ENCODE assay signal across 8 cellular contexts in genomic region chr4:15649914-15650545, GRCh38. TPM values are rescaled to one million over a fixed set of nuclear protein-coding genes. Genes with fewer than 3 reads are reported as not detected.
DNase-seq lines count a peak whose midpoint lies in the region; ATAC-seq and TF ChIP-seq lines count a peak whose summit lies in the region.

No MANE protein-coding gene starts in this region.

- peak overlapping the region; percentile 8 to 52 (median 41) for H3K4me3 Mint-ChIP-seq in CD4-positive, CD25-positive, alpha-beta regulatory T cell

- peaks cover 36 to 76% (median 61%) of the 10 kb centered on the region in 4 donors for H3K4me1 Mint-ChIP-seq in CD4-positive, CD25-positive, alpha-beta regulatory T cell

- peak overlapping the region; percentile 42 for H3K4me3 ChIP-seq in CD4-positive, CD25-positive, alpha-beta regulatory T cell (ENCODE audit: low read depth, low read length)
- peak overlapping the region; percentile 44 to 92 for H3K4me3 ChIP-seq in neutrophil (ENCODE audit: low read depth in 1 of 2, low read length in 1 of 2)

- H3K36me3 ChIP-seq in CD4-positive, CD25-positive, alpha-beta regulatory T cell (ENCODE audit: control insufficient read depth, insufficient read depth, low read length) = no peaks in the 10 kb centered on the region
- H3K36me3 ChIP-seq in neutrophil = peaks cover 43% of the 10 kb centered on the region

- peak overlapping the region in 1 of 3 donors; percentile 37 for H3K27ac Mint-ChIP-seq in CD4-positive, CD25-positive, alpha-beta regulatory T cell

- H3K27me3 ChIP-seq in CD4-positive, CD25-positive, alpha-beta regulatory T cell (ENCODE audit: control insufficient read depth, insufficient read depth, low read length) = no peaks in the 10 kb centered on the region
- no peaks in the 10 kb centered on the region for H3K27me3 ChIP-seq in neutrophil

- DNase-seq in CD4-positive, CD25-positive, alpha-beta regulatory T cell = peak; percentile 52 to 86 (median 80)
- DNase-seq in HT-29 (ENCODE audit: low spot score) = peak; percentile 77
- DNase-seq in NOMO-1 (lab: John Stamatoyannopoulos, UW; ENCODE audit: unreplicated experiment in 2 of 2) = peak; percentile 83 to 85
- DNase-seq in activated T-cell treated with anti-CD3 and anti-CD28 coated beads for 24 hours (ENCODE audit: low read depth) = peak; percentile 45
- peak; percentile 39 for DNase-seq in fibroblast of gingiva (ENCODE audit: low read depth)
- DNase-seq in ureter (ENCODE audit: low spot score) = peak; percentile 56

- ATAC-seq in CD4-positive, CD25-positive, alpha-beta regulatory T cell (ENCODE audit: low read depth in 2 of 2) = peak; percentile 65 to 77
- peak; percentile 52 for ATAC-seq in GM19395 (IDR thresholded peaks at IDR 0.05; ENCODE audit: unreplicated experiment)

- no peaks in the 10 kb centered on the region for H3K27me3 Mint-ChIP-seq in CD4-positive, CD25-positive, alpha-beta regulatory T cell

- no peaks in the 10 kb centered on the region for H3K36me3 Mint-ChIP-seq in CD4-positive, CD25-positive, alpha-beta regulatory T cell

- no peaks in the 10 kb centered on the region for H3K9me3 Mint-ChIP-seq in CD4-positive, CD25-positive, alpha-beta regulatory T cell

- H3K9me3 ChIP-seq in CD4-positive, CD25-positive, alpha-beta regulatory T cell (ENCODE audit: control insufficient read depth in 2 of 2, low read length in 2 of 2) = no peaks in the 10 kb centered on the region
- no peaks in the 10 kb centered on the region for H3K9me3 ChIP-seq in neutrophil

- H3K27ac ChIP-seq in CD4-positive, CD25-positive, alpha-beta regulatory T cell (ENCODE audit: insufficient read depth, low read length, poor library complexity, severe bottlenecking) = peak overlapping the region; percentile 29
- peak overlapping the region; percentile 99 for H3K27ac ChIP-seq in neutrophil

- TF ChIP-seq CTCF in neutrophil (IDR thresholded peaks at IDR 0.05) = peak; percentile 68

- H3K4me1 ChIP-seq in CD4-positive, CD25-positive, alpha-beta regulatory T cell (ENCODE audit: control insufficient read depth, insufficient read depth, low read length, poor library complexity, severe bottlenecking) = peaks cover 63% of the 10 kb centered on the region
- H3K4me1 ChIP-seq in neutrophil (ENCODE audit: control insufficient read depth in 1 of 2, insufficient read depth in 1 of 2, low read depth in 1 of 2, low read length in 1 of 2) = peaks cover 82 to 88% of the 10 kb centered on the region in 2 experiments

RNA-seq across cellular contexts. Expression of gene FBXL5, which starts 5.1 kb away (rescaled TPM):
- total RNA-seq in CD4-positive, CD25-positive, alpha-beta regulatory T cell = 53.3 TPM
- 100 to 1,000 TPM; 123 to 137 (median 128) TPM for polyA plus RNA-seq in CD4-positive, CD25-positive, alpha-beta regulatory T cell
- 31.0 and 41.4 TPM in 2 replicates for total RNA-seq in HT-29 (2014; rRNA removed; shearing (Covaris generic))
- 110 TPM for total RNA-seq in ureter

RNA-seq across cellular contexts. Expression of gene FAM200B, which starts 31.6 kb away (rescaled TPM):
- 21.0 TPM for total RNA-seq in CD4-positive, CD25-positive, alpha-beta regulatory T cell
- 100 to 1,000 TPM in 2 of 4 donors, 10 to 100 TPM in 2; 90.7 to 120 (median 104) TPM for polyA plus RNA-seq in CD4-positive, CD25-positive, alpha-beta regulatory T cell
- 8.2 and 11.2 TPM in 2 replicates for total RNA-seq in HT-29 (2014; rRNA removed; shearing (Covaris generic))
- 42.7 TPM for total RNA-seq in ureter

RNA-seq across cellular contexts. Expression of gene BST1, which starts 52.8 kb away (rescaled TPM):
- 0.27 TPM for total RNA-seq in CD4-positive, CD25-positive, alpha-beta regulatory T cell
- 1 to 10 TPM in 2 of 4 donors, under 1 TPM in 1, not detected in 1; 0.40 to 6.5 (median 2.5) TPM for polyA plus RNA-seq in CD4-positive, CD25-positive, alpha-beta regulatory T cell
- total RNA-seq in HT-29 (2014; rRNA removed; shearing (Covaris generic)) = not detected in 2 replicates
- total RNA-seq in ureter = 18.6 TPM

Comparison
In these comparisons a context has a peak if more than half of its experiments do, and no peak if none do; other contexts are left out.
1. Peak in every context shown above with its lines: DNase-seq, ATAC-seq, H3K4me3 ChIP-seq and H3K27ac ChIP-seq.
2. RNA of gene BST1, which starts 52.8 kb away (total RNA-seq): 18.6 TPM in ureter (single experiment); 0.27 TPM in CD4-positive, CD25-positive, alpha-beta regulatory T cell (single experiment) and not detected in HT-29; every median in the first group is over 10 times any median in the second.